In the genomic region with DNA sequence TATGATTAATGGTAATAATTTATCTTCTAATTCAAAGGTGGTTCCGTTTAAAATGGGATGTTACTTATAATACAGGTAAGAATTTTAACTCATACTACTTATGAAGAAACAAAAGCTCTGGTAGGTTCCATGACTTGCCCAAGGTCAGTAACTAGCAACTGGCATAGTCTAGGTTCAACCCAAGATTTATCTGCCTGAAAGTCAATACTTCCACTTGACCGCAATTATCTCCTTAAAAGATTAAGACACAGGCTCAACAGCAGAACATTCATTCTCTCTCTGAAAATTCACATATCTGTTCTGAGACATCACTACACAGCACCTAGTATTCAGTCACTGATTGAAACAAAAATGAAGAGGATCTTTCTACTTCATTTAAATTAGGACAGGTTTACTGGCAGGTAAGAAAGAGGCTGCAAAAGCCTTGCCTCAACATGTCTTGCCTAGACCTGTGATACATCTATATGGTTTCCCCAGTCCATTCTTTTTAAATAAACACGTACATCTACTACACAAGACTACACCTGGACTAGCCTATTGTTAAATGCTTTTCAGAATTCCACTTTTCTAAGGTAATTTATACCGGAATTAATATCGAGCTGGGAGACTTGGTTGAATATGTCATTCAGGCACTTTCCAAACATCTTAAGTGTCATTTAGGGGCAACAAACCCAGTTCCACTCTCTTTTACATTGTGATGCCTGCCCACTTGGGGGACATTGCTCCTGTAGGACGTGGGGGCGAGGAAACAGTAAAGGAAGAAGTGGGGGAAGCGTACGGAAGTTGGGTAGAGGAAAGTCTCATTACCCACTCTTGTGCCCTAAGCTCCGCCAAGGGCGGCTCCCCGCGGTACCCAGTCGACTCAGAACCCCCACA, we compare ENCODE assay signal across 1 cellular context.
TF ChIP-seq lines count a peak whose summit lies in the region.

No MANE protein-coding gene starts in this region.

TF ChIP-seq in GM23338, 12 proteins besides CTCF, POLR2A, EP300 and RAD21 (continued from another document):
- TF ChIP-seq REST (IDR thresholded peaks at IDR 0.05; ENCODE audit: unreplicated experiment) = no peak
- no peak for TF ChIP-seq ETS1 (IDR thresholded peaks at IDR 0.05)
- no peak for TF ChIP-seq POLR2AphosphoS5 (IDR thresholded peaks at IDR 0.05; ENCODE audit: low read depth)
- TF ChIP-seq CREB1 (CRISPR knock-in tag; IDR thresholded peaks at IDR 0.05; ENCODE audit: low read depth) = no peak
- TF ChIP-seq ZNF331 (CRISPR knock-in tag; IDR thresholded peaks at IDR 0.05; ENCODE audit: low read depth) = no peak
